In genomic region chr16:78045865-78046581, GRCh38 we compare ENCODE assay signal across 8 cellular contexts.
DNase-seq lines count a peak whose midpoint lies in the region; ATAC-seq and TF ChIP-seq lines count a peak whose summit lies in the region.

No MANE protein-coding gene starts in this region.

- TF ChIP-seq CTCF in NB4 (IDR thresholded peaks at IDR 0.05; ENCODE audit: low read depth, low read length) (peak; percentile 2), brain microvascular endothelial cell (IDR thresholded peaks at IDR 0.05; ENCODE audit: low read depth, low read length, missing control alignments) (no peak)

- H3K4me3 ChIP-seq in NB4 (ENCODE audit: low read depth, low read length) (no peak overlapping the region), brain microvascular endothelial cell (ENCODE audit: low read depth, low read length) (no peak overlapping the region)

- in situ Hi-C loops in brain microvascular endothelial cell (cut with HindIII; ENCODE audit: low pct_ligation_motif_present, low sequenced_read_pairs): no loop called here

- DNase-seq in NB4 (ENCODE audit: low read depth) (peak; percentile 73), brain microvascular endothelial cell (peak; percentile 55), islet precursor cell (peak; percentile 96), NCI-H774 (lab: John Stamatoyannopoulos, UW) (no peak), NCI-H2029 (lab: John Stamatoyannopoulos, UW) (no peak)
- peak; percentile 24 to 34 for DNase-seq in stimulated activated CD4-positive, alpha-beta T cell treated with anti-CD3 and anti-CD28 coated beads, Interleukin-2, amount 100 ng/mL, for 48 hours

- no peaks in the 10 kb centered on the region for H3K36me3 ChIP-seq in ES-I3 (ENCODE audit: insufficient read depth, low read length)
- no peaks in the 10 kb centered on the region for H3K36me3 ChIP-seq in brain microvascular endothelial cell (replicated peaks)

- no peaks in the 10 kb centered on the region for H3K4me1 ChIP-seq in ES-I3 (ENCODE audit: insufficient read depth, low read length)

- peak overlapping the region; percentile 20; the same call in 1 of the 2 replicates for H3K9ac ChIP-seq in ES-I3 (ENCODE audit: low read depth, low read length)

- ATAC-seq in GM18868 (IDR thresholded peaks at IDR 0.05; ENCODE audit: unreplicated experiment): no peak

- H3K9me3 ChIP-seq in ES-I3 (ENCODE audit: control insufficient read depth, insufficient read depth, low read length): no peaks in the 10 kb centered on the region

- H3K27ac ChIP-seq in brain microvascular endothelial cell: no peak overlapping the region

- H3K27me3 ChIP-seq in brain microvascular endothelial cell (replicated peaks): no peaks in the 10 kb centered on the region

- no peak for TF ChIP-seq POLR2A in NB4 (IDR thresholded peaks at IDR 0.05; ENCODE audit: extremely low read depth, insufficient read length)

Comparison
In these comparisons a context has a peak if more than half of its experiments do, and no peak if none do; other contexts are left out.
1. DNase-seq: peak in NB4 (single experiment), brain microvascular endothelial cell (single experiment), islet precursor cell (single experiment) and stimulated activated CD4-positive, alpha-beta T cell treated with anti-CD3 and anti-CD28 coated beads, Interleukin-2, amount 100 ng/mL, for 48 hours (2 of 2); none in NCI-H774 (single experiment) and NCI-H2029 (single experiment).